In the genomic region with DNA sequence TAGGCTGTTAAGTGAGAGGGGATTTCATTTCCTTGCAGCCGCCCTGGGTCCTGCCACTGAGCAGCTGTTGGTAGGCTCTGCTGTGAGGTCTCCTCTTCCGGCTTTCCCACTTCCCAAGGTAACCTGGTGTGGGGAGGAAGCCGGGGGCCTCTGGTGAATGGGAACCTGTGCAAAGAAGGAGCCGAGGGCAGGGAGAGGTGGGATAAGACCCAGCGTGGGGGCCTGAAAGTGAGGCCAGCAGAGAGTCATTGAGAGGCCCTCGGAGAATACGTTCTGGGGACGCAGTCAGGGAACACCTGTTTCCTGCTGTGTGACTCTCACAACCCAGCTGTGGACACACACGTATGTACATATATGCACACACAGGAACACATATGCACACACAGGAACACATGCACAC, we compare ENCODE assay signal across 9 cellular contexts.
DNase-seq lines count a peak whose midpoint lies in the region; ATAC-seq and TF ChIP-seq lines count a peak whose summit lies in the region.
"Had no signal": no experiment of that assay in that cellular context is flagged by ENCODE, and none has a peak within 500 bp of the region (broad histone marks: within the 10 kb centered on the region; RNA-seq: fewer than 3 reads in every experiment).

No MANE protein-coding gene starts in this region.

- H3K4me1 ChIP-seq in Loucy (ENCODE audit: insufficient read depth, low read length, poor library complexity, severe bottlenecking) (peaks cover 78% of the 10 kb centered on the region), psoas muscle (peaks cover 60% of the 10 kb centered on the region), ascending aorta (peaks cover 0 to 16% of the 10 kb centered on the region in 2 donors)

- H3K27me3 ChIP-seq in Loucy (ENCODE audit: insufficient read depth, low read length, poor library complexity, severe bottlenecking) (no peaks in the 10 kb centered on the region), psoas muscle (ENCODE audit: insufficient read depth in 3 of 3, low read length in 2 of 3) (no peaks in the 10 kb centered on the region), ascending aorta (no peaks in the 10 kb centered on the region)

- ATAC-seq in effector memory CD8-positive, alpha-beta T cell (replicated peaks) = no peak
- ATAC-seq in psoas muscle = peak in 1 of 4 donors; percentile 7
- no peak for ATAC-seq in HG03135 (IDR thresholded peaks at IDR 0.05; ENCODE audit: unreplicated experiment)

- H3K4me1 Mint-ChIP-seq in effector memory CD8-positive, alpha-beta T cell (ENCODE audit: low read depth in 2 of 2) = peaks cover 60 to 62% of the 10 kb centered on the region in 2 donors

- peak overlapping the region; percentile 99 for H3K9ac ChIP-seq in Loucy (ENCODE audit: low read depth, low read length, poor library complexity, severe bottlenecking)

- H3K79me2 ChIP-seq in Loucy (ENCODE audit: insufficient read depth, low read length) = peaks cover 77% of the 10 kb centered on the region

- no peak for TF ChIP-seq CTCF in Loucy (conservative IDR thresholded peaks at IDR 0.05; ENCODE audit: low read length)
- no peak for TF ChIP-seq CTCF in psoas muscle (IDR thresholded peaks at IDR 0.05)
- TF ChIP-seq CTCF in ascending aorta (IDR thresholded peaks at IDR 0.05) = no peak

- no peaks in the 10 kb centered on the region for H3K9me2 ChIP-seq in Loucy (replicated peaks; ENCODE audit: low read depth, low read length)

- H3K36me3 Mint-ChIP-seq in effector memory CD8-positive, alpha-beta T cell (ENCODE audit: insufficient read depth) = no peaks in the 10 kb centered on the region

- H3K36me3 ChIP-seq in Loucy (ENCODE audit: insufficient read depth, low read length) (no peaks in the 10 kb centered on the region), psoas muscle (ENCODE audit: insufficient read depth in 1 of 2, low read depth in 1 of 2) (no peaks in the 10 kb centered on the region), ascending aorta (no peaks in the 10 kb centered on the region)

- peak; percentile 45 for DNase-seq in DMS53 treated with DMSO at 0.1 percent for 48 hours (lab: John Stamatoyannopoulos, UW; ENCODE audit: unreplicated experiment)
- no peak for DNase-seq in effector memory CD8-positive, alpha-beta T cell
- DNase-seq in psoas muscle = no peak
- no peak for DNase-seq in T-helper 1 cell
- DNase-seq in ascending aorta (ENCODE audit: low spot score in 2 of 2) = no peak
- DNase-seq: effector CD8-positive, alpha-beta T cell; NCI-H1694 treated with DMSO at 0.1 percent for 48 hours had no signal

- WGBS in psoas muscle, 3 donors = 12 to 28% (median 23%) methylated on average over 9 of the region's 9 CpGs

- no peaks in the 10 kb centered on the region for H3K9me3 ChIP-seq in Loucy (ENCODE audit: insufficient read depth, low read depth, low read length)
- H3K9me3 ChIP-seq in psoas muscle = no peaks in the 10 kb centered on the region
- no peaks in the 10 kb centered on the region for H3K9me3 ChIP-seq in ascending aorta

- H3K4me3 Mint-ChIP-seq in effector memory CD8-positive, alpha-beta T cell = peak overlapping the region; percentile 88 to 89

- no peaks in the 10 kb centered on the region for H3K27me3 Mint-ChIP-seq in effector memory CD8-positive, alpha-beta T cell

- no peak overlapping the region for H2AFZ ChIP-seq in Loucy (ENCODE audit: low read length)

- H3K9me3 Mint-ChIP-seq in effector memory CD8-positive, alpha-beta T cell = no peaks in the 10 kb centered on the region

- H3K27ac ChIP-seq in psoas muscle (peak overlapping the region; percentile 86), ascending aorta (no peak overlapping the region)

- peak overlapping the region; percentile 94 for H3K4me2 ChIP-seq in Loucy (ENCODE audit: low read depth, low read length, poor library complexity, severe bottlenecking)

- peaks cover 3% of the 10 kb centered on the region for H3F3A ChIP-seq in Loucy (ENCODE audit: low read depth)

- H3K4me3 ChIP-seq in Loucy (ENCODE audit: low read length, poor library complexity, severe bottlenecking) (peak overlapping the region; percentile 90), psoas muscle (peak overlapping the region; percentile 42), ascending aorta (no peak overlapping the region)

- peak overlapping the region; percentile 91 to 93 for H3K27ac Mint-ChIP-seq in effector memory CD8-positive, alpha-beta T cell

- intact Hi-C loops in psoas muscle (cut with DNase I) = loop anchor here (5.0 to 10.0 kb wide), 7 partner anchors 78 to 1836 kb away; no protein-coding TSS in a partner anchor
- intact Hi-C loops in ascending aorta (cut with DNase I) = no loop called here

- peaks cover 15% of the 10 kb centered on the region for H4K20me1 ChIP-seq in Loucy (ENCODE audit: insufficient read depth, low read length, poor library complexity, severe bottlenecking)

Comparison
In these comparisons a context has a peak if more than half of its experiments do, and no peak if none do; other contexts are left out.
1. H3K4me3 ChIP-seq: peak in Loucy (single experiment) and psoas muscle (single experiment); none in ascending aorta (0 of 2).